In the genomic region with DNA sequence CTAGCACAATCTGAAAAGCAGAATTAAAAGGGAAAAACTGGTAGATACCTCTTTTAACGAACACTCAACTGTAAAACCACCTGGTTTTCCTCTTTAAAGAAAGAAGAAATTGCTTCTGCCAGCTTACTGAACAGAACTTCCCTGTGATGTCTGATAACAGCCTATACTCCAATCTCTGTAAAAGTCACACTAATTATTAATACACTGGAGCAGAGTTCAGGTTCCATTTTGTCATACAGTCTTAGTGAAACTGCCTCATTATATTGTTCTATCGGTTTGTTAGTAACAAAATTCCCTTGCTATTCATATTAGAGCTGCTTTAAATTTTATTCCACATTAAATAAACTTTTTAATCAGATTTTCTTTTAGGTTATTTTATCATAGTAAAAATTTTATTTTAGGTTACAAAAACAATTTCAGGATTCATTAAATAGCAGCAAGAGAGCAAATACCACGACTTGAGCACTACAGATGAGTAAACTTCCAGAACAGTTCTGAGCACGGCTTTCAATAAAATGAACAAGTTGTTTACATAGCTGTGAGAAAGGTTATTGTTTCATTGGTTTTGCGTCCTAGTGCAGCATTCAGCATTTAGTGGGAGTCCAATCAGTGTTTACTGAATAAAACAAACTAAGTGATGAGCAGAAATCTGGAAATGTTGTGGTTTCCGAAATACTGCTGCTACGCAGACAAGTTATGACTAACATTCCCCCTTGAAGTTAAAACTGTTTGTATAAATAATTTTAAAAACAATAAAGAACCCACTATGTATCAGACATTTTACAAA, we compare ENCODE assay signal across 9 cellular contexts.
DNase-seq lines count a peak whose midpoint lies in the region; ATAC-seq and TF ChIP-seq lines count a peak whose summit lies in the region.
"Had no signal": no experiment of that assay in that cellular context is flagged by ENCODE, and none has a peak within 500 bp of the region (broad histone marks: within the 10 kb centered on the region; RNA-seq: fewer than 3 reads in every experiment).

No MANE protein-coding gene starts in this region.

- in situ Hi-C loops in GM23248 (cut with MboI) = loop anchor here (25.0 kb wide), 1 partner anchor 950 kb away; a partner anchor contains a TSS

- no peak for ATAC-seq in HG02798 (IDR thresholded peaks at IDR 0.05; ENCODE audit: poor library complexity, unreplicated experiment)
- no peak for ATAC-seq in T-cell (replicated peaks in 1 of 4)

- DNase-seq in GM23248 = peak; percentile 25
- DNase-seq in hepatocyte (ENCODE audit: low spot score) = no peak
- peak; percentile 54 for DNase-seq in smooth muscle cell of the brain vasculature (ENCODE audit: low read depth, low spot score)
- DNase-seq in T-cell = no peak
- DNase-seq in NCI-H1105 treated with DMSO at 0.1 percent for 48 hours (lab: John Stamatoyannopoulos, UW) = no peak
- DNase-seq in T-helper 9 cell = no peak
- DNase-seq: H7 had no signal

- POLR2A ChIA-PET in T-cell (lab: Charles Lee) = no interaction called here

- no peaks in the 10 kb centered on the region for H3K27me3 Mint-ChIP-seq in T-cell

- H3K9me3 Mint-ChIP-seq in T-cell = peaks cover 0 to 13% (median 0%) of the 10 kb centered on the region in 3 donors

- H3K4me1 ChIP-seq in GM23248 (ENCODE audit: insufficient read depth) (peaks cover 24% of the 10 kb centered on the region), hepatocyte (ENCODE audit: insufficient read depth) (peaks cover 32% of the 10 kb centered on the region)

- peaks cover 16 to 27% (median 19%) of the 10 kb centered on the region in 3 donors for H3K4me1 Mint-ChIP-seq in T-cell

- no peak overlapping the region for H3K4me3 ChIP-seq in GM23248
- no peak overlapping the region for H3K4me3 ChIP-seq in hepatocyte

- no peaks in the 10 kb centered on the region for H3K36me3 Mint-ChIP-seq in T-cell

- H3K36me3 ChIP-seq in GM23248 (ENCODE audit: low read depth) = no peaks in the 10 kb centered on the region
- H3K36me3 ChIP-seq in hepatocyte (replicated peaks; ENCODE audit: insufficient read depth, low read depth) = no peaks in the 10 kb centered on the region

- no peak overlapping the region for H3K27ac Mint-ChIP-seq in T-cell

- H3K9me3 ChIP-seq in GM23248 (ENCODE audit: low read depth) = no peaks in the 10 kb centered on the region
- no peaks in the 10 kb centered on the region for H3K9me3 ChIP-seq in hepatocyte (ENCODE audit: low read depth)

- 70 to 74% methylated on average over 7 of the region's 7 CpGs for WGBS in GM23248 (ENCODE audit: low coverage in 1 of 2, low lambda C conversion rate in 2 of 2, missing lambda C conversion rate in 2 of 2), 2 experiments
- WGBS in hepatocyte (ENCODE audit: low lambda C conversion rate, missing lambda C conversion rate) = 31% methylated on average over 7 of the region's 7 CpGs

- peaks cover 19% of the 10 kb centered on the region for H3F3A ChIP-seq in GM23248 (ENCODE audit: insufficient read depth)

- CTCF ChIA-PET in T-cell (lab: Charles Lee) = no interaction called here

- H2AFZ ChIP-seq in GM23248 (peak overlapping the region; percentile 53), hepatocyte (peak overlapping the region; percentile 49)

- H3K4me2 ChIP-seq in GM23248 (ENCODE audit: unreplicated experiment) = peak overlapping the region; percentile 29
- H3K4me2 ChIP-seq in hepatocyte = peak overlapping the region; percentile 65

- H3K27me3 ChIP-seq in GM23248 (replicated peaks; ENCODE audit: insufficient read depth) (no peaks in the 10 kb centered on the region), hepatocyte (no peaks in the 10 kb centered on the region)

- H3K27ac ChIP-seq in GM23248 (peak overlapping the region; percentile 9; the same call in 1 of the 2 replicates), angular gyrus (ENCODE audit: low read depth, low read length) (peak overlapping the region; percentile 81), hepatocyte (peak overlapping the region; percentile 61)

- no peak for TF ChIP-seq CTCF in hepatocyte (IDR thresholded peaks at IDR 0.05; ENCODE audit: poor library complexity)

- no peak overlapping the region for H3K9ac ChIP-seq in GM23248

- H3K9me2 ChIP-seq in GM23248 (ENCODE audit: insufficient read depth) (no peaks in the 10 kb centered on the region), hepatocyte (replicated peaks; ENCODE audit: insufficient read depth) (no peaks in the 10 kb centered on the region)

- H3K79me2 ChIP-seq in GM23248 (ENCODE audit: insufficient read depth) (no peaks in the 10 kb centered on the region), hepatocyte (no peaks in the 10 kb centered on the region)

- H3K4me3 Mint-ChIP-seq in T-cell = no peak overlapping the region

- H4K20me1 ChIP-seq in GM23248 (ENCODE audit: insufficient read depth) = no peaks in the 10 kb centered on the region
- no peaks in the 10 kb centered on the region for H4K20me1 ChIP-seq in hepatocyte (ENCODE audit: insufficient read depth, poor library complexity, severe bottlenecking)

Comparison
In these comparisons a context has a peak if more than half of its experiments do, and no peak if none do; other contexts are left out.
1. DNase-seq: peak in GM23248 (single experiment) and smooth muscle cell of the brain vasculature (single experiment); none in hepatocyte (single experiment), T-cell (0 of 34), NCI-H1105 treated with DMSO at 0.1 percent for 48 hours (single experiment) and T-helper 9 cell (single experiment).
2. H3K27ac ChIP-seq: peak in every context shown above with its lines; median percentile 81 in angular gyrus; 61 in hepatocyte; 9 in GM23248.